In the genomic region with DNA sequence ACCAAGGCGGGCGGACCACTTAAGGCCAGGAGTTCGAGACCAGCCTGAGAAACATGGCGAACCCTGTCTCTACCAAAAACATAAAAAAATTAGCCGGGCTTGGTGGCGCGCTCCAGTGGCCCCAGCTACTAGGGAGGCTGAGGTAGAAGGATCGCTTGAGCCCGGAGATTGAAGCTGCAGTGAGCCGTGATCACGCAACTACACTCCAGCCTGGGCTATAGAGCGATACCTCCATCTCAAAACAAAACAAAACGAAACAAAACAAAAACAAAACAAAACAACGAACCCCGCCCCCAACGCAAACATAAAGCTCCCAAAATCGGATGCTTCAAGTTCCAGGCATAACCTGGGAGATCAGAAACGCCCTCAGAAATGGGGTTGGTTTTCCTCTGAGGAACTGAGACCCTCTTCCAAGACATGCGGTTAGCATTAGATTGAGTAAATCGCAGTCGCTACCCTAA, we compare ENCODE assay signal across 8 cellular contexts. TPM values are rescaled to one million over a fixed set of nuclear protein-coding genes. Genes with fewer than 3 reads are reported as not detected.
DNase-seq lines count a peak whose midpoint lies in the region; ATAC-seq, FAIRE-seq and TF ChIP-seq lines count a peak whose summit lies in the region.

No MANE protein-coding gene starts in this region.

- H3K4me1 Mint-ChIP-seq in activated CD4-positive, alpha-beta T cell treated with anti-CD3 and anti-CD28 coated beads, Interleukin-2, amount 10 ng/mL, durations not matched to agents 7 days and 5 days: peaks cover 53% of the 10 kb centered on the region

- H3K27me3 ChIP-seq in adrenal gland (no peaks in the 10 kb centered on the region), layer of hippocampus (ENCODE audit: control insufficient read depth, insufficient read depth, low read length) (no peaks in the 10 kb centered on the region)

- POLR2A ChIA-PET in activated CD4-positive, alpha-beta T cell treated with anti-CD3 and anti-CD28 coated beads, Interleukin-2, amount 10 ng/mL, durations not matched to agents 7 days and 5 days (lab: Charles Lee): no interaction called here

- H3K9me3 Mint-ChIP-seq in activated CD4-positive, alpha-beta T cell treated with anti-CD3 and anti-CD28 coated beads, Interleukin-2, amount 10 ng/mL, durations not matched to agents 7 days and 5 days: no peaks in the 10 kb centered on the region

- no peak for FAIRE-seq in RCC 7860 (lab: Jason Lieb, UNC)

- H3K36me3 Mint-ChIP-seq in activated CD4-positive, alpha-beta T cell treated with anti-CD3 and anti-CD28 coated beads, Interleukin-2, amount 10 ng/mL, durations not matched to agents 7 days and 5 days (ENCODE audit: low read depth): peaks cover 8% of the 10 kb centered on the region

- intact Hi-C loops in adrenal gland (cut with DNase I): no loop called here

- CTCF ChIA-PET in activated CD4-positive, alpha-beta T cell treated with anti-CD3 and anti-CD28 coated beads, Interleukin-2, amount 10 ng/mL, durations not matched to agents 7 days and 5 days (lab: Charles Lee): interaction anchor here (0.7 to 2.1 kb wide), 4 partner anchors 10 to 31 kb away, joined by 3 to 11 read pairs (median 4); a partner anchor contains a TSS

- H3K27ac Mint-ChIP-seq in activated CD4-positive, alpha-beta T cell treated with anti-CD3 and anti-CD28 coated beads, Interleukin-2, amount 10 ng/mL, durations not matched to agents 7 days and 5 days: peak overlapping the region; percentile 96

- TF ChIP-seq POLR2A in adrenal gland (IDR thresholded peaks at IDR 0.05): no peak

- no peak for DNase-seq in activated CD4-positive, alpha-beta T cell treated with anti-CD3 and anti-CD28 coated beads, Interleukin-2, amount 10 ng/mL, durations not matched to agents 7 days and 5 days
- no peak for DNase-seq in activated CD4-positive, alpha-beta T cell treated with anti-CD3 and anti-CD28 coated beads for 48 hours
- DNase-seq in adrenal gland: no peak
- no peak for DNase-seq in RCC 7860 (ENCODE audit: low spot score)

- no peaks in the 10 kb centered on the region for H3K36me3 ChIP-seq in adrenal gland (replicated peaks in 1 of 2)

- ATAC-seq in HG03095 (IDR thresholded peaks at IDR 0.05; ENCODE audit: unreplicated experiment) (no peak), GM19324 (IDR thresholded peaks at IDR 0.05; ENCODE audit: low FRiP score, unreplicated experiment) (no peak)

- no peaks in the 10 kb centered on the region for H3K9me3 ChIP-seq in adrenal gland (replicated peaks in 1 of 3)

- no peaks in the 10 kb centered on the region for H3K27me3 Mint-ChIP-seq in activated CD4-positive, alpha-beta T cell treated with anti-CD3 and anti-CD28 coated beads, Interleukin-2, amount 10 ng/mL, durations not matched to agents 7 days and 5 days

- H3K27ac ChIP-seq in adrenal gland (peak overlapping the region in 4 of 5 donors; percentile 70 to 93 (median 88)), layer of hippocampus (ENCODE audit: low read depth, low read length) (peak overlapping the region; percentile 86), temporal lobe (ENCODE audit: low read depth, low read length) (peak overlapping the region; percentile 82)

- WGBS in adrenal gland, 4 donors: 62 to 78% (median 71%) methylated on average over 20 to 21 of the region's 21 CpGs

- peaks cover 11 to 38% of the 10 kb centered on the region in 2 donors for H3K4me1 ChIP-seq in adrenal gland (replicated peaks in 1 of 2)

- peak overlapping the region; percentile 90 for H3K4me3 Mint-ChIP-seq in activated CD4-positive, alpha-beta T cell treated with anti-CD3 and anti-CD28 coated beads, Interleukin-2, amount 10 ng/mL, durations not matched to agents 7 days and 5 days

- H3K4me3 ChIP-seq in adrenal gland: peak overlapping the region in 2 of 4 donors; percentile 28 to 70

- no peak for TF ChIP-seq CTCF in adrenal gland (IDR thresholded peaks at IDR 0.05)

RNA-seq across cellular contexts. Expression of a gene that starts 0.6 kb away (rescaled TPM):
- 1 to 10 TPM; 9.3 to 9.5 TPM for total RNA-seq in activated CD4-positive, alpha-beta T cell treated with anti-CD3 and anti-CD28 coated beads, Interleukin-2, amount 10 ng/mL, durations not matched to agents 7 days and 5 days
- total RNA-seq in adrenal gland (10 to 100 TPM in 5 of 8 donors, 1 to 10 TPM in 3; 2.4 to 15.4 (median 11.2) TPM), temporal lobe (5.7 TPM)
- polyA plus RNA-seq in adrenal gland: 10 to 100 TPM in 2 of 3 donors, 1 to 10 TPM in 1; 5.3 to 15.7 (median 10.4) TPM

RNA-seq across cellular contexts. Expression of a gene that starts 0.9 kb away (rescaled TPM):
- total RNA-seq in activated CD4-positive, alpha-beta T cell treated with anti-CD3 and anti-CD28 coated beads, Interleukin-2, amount 10 ng/mL, durations not matched to agents 7 days and 5 days: 100 to 1,000 TPM; 217 to 227 TPM
- 100 to 1,000 TPM; 158 to 380 (median 274) TPM for total RNA-seq in adrenal gland
- 100 to 1,000 TPM in 2 of 3 donors, 10 to 100 TPM in 1; 86.7 to 677 (median 313) TPM for polyA plus RNA-seq in adrenal gland
- 110 TPM for total RNA-seq in temporal lobe

RNA-seq across cellular contexts. Expression of a gene that starts 21.9 kb away (rescaled TPM):
- 10 to 100 TPM; 68.1 to 70.4 TPM for total RNA-seq in activated CD4-positive, alpha-beta T cell treated with anti-CD3 and anti-CD28 coated beads, Interleukin-2, amount 10 ng/mL, durations not matched to agents 7 days and 5 days
- total RNA-seq in adrenal gland (100 to 1,000 TPM; 107 to 297 (median 165) TPM), temporal lobe (34.4 TPM)
- polyA plus RNA-seq in adrenal gland: 100 to 1,000 TPM in 1 of 3 donors, 10 to 100 TPM in 2; 86.1 to 140 (median 89.1) TPM

RNA-seq across cellular contexts. Expression of a gene that starts 24.5 kb away (rescaled TPM):
- total RNA-seq in activated CD4-positive, alpha-beta T cell treated with anti-CD3 and anti-CD28 coated beads, Interleukin-2, amount 10 ng/mL, durations not matched to agents 7 days and 5 days: not detected
- total RNA-seq in adrenal gland: not detected
- not detected for polyA plus RNA-seq in adrenal gland
- total RNA-seq in temporal lobe: not detected

RNA-seq across cellular contexts. Expression of a gene that starts 31.3 kb away (rescaled TPM):
- total RNA-seq in activated CD4-positive, alpha-beta T cell treated with anti-CD3 and anti-CD28 coated beads, Interleukin-2, amount 10 ng/mL, durations not matched to agents 7 days and 5 days: 10 to 100 TPM; 74.5 to 79.6 TPM
- total RNA-seq in adrenal gland: 10 to 100 TPM; 15.3 to 36.6 (median 33.9) TPM
- 10 to 100 TPM; 62.7 to 80.0 (median 77.1) TPM for polyA plus RNA-seq in adrenal gland
- total RNA-seq in temporal lobe: 12.5 TPM
